8 cellular contexts compared by ENCODE assay signal in the genomic region with DNA sequence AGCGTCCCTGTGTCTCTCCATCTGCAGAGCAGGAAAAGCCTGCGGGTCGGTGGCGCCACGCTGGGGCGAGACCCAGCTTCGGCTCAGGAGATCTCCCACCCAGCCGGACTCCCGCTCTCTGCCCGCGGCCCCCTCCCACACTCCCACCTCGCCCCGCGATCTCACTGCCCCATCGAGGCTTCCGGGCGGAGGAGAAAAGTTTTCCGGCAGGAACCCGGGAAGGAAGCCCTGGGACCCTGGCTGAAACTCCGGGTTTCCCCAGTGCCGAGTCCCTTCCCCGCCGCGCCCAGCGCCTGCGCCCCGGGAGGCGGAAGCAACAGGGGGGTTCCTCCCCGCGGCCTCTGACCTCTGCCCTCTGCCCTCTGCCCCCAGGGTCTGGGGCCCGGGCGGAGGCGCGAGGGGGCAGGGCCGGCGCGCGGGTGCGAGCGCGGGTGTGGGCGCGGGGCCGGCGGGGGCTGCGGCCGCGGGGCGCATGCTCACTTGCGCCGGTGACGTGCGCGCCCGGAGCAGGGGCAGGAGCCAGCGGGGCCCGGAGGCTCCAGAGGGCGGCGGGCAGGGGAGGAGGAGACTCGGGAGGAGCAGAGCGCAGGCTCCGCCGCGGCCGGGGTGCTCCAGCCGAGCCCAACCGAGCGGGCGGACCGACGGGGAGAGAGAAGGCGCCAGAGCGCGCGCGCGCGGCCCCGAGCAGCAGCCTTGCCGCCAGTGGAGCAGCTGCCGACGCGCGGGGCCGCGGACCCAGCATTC. TPM values are rescaled to one million over a fixed set of nuclear protein-coding genes. Genes with fewer than 3 reads are reported as not detected.
A peak's percentile ranks its signal among the peaks of the same experiment; 100 is the strongest.
DNase-seq lines count a peak whose midpoint lies in the region; ATAC-seq and TF ChIP-seq lines count a peak whose summit lies in the region.

A gene (plus strand): TSS at position 541 of the 744 bp plus-strand sequence. CDS start 379 bp downstream, outside the sequence.

- DNase-seq in EH (ENCODE audit: low read depth) (peak; percentile 93), SJCRH30 (peak; percentile 88 to 90), foreskin fibroblast (peak; percentile 94 to 98), neural progenitor cell (ENCODE audit: low spot score) (peak; percentile 95), stomach (peak; percentile 92)
- DNase-seq in activated gamma-delta T cell treated with anti-CD3 and anti-CD28 coated beads, Interleukin-2, amount 50 U/mL, for 16 hours (ENCODE audit: low read depth), result peak; percentile 49

- H3K9me3 ChIP-seq in SJCRH30 (replicated peaks) (no peaks in the 10 kb centered on the region), neural progenitor cell (ENCODE audit: low read depth) (no peaks in the 10 kb centered on the region), stomach (no peaks in the 10 kb centered on the region)

- H4K20me1 ChIP-seq in KMS-11 (ENCODE audit: insufficient read depth) (no peaks in the 10 kb centered on the region), neural progenitor cell (ENCODE audit: low read depth) (peaks cover 37% of the 10 kb centered on the region)

- H3F3A ChIP-seq in neural progenitor cell (ENCODE audit: low read depth), result peaks cover 45% of the 10 kb centered on the region

- no peak for TF ChIP-seq POLR2A in stomach (IDR thresholded peaks at IDR 0.05)

- peaks cover 2% of the 10 kb centered on the region for H3K9me3 Mint-ChIP-seq in neural progenitor cell

- H3K36me3 ChIP-seq in KMS-11 (ENCODE audit: insufficient read depth) (no peaks in the 10 kb centered on the region), SJCRH30 (no peaks in the 10 kb centered on the region), neural progenitor cell (no peaks in the 10 kb centered on the region), stomach (no peaks in the 10 kb centered on the region)

- H3K4me1 Mint-ChIP-seq in neural progenitor cell, result peaks cover 44% of the 10 kb centered on the region

- H3K4me2 ChIP-seq in KMS-11, result peak within 1 kb of the TSS; percentile 57
- H3K4me2 ChIP-seq in neural progenitor cell, result peak within 1 kb of the TSS; percentile 80

- H3K36me3 Mint-ChIP-seq in neural progenitor cell, result no peaks in the 10 kb centered on the region

- no peak for TF ChIP-seq EP300 in stomach (IDR thresholded peaks at IDR 0.05)

- H3K4me1 ChIP-seq in KMS-11 (ENCODE audit: low read depth, poor library complexity, severe bottlenecking) (peaks cover 9% of the 10 kb centered on the region), SJCRH30 (peaks cover 18% of the 10 kb centered on the region), neural progenitor cell (peaks cover 34% of the 10 kb centered on the region), stomach (peaks cover 18 to 52% (median 41%) of the 10 kb centered on the region in 4 donors)

- H3K79me2 ChIP-seq in KMS-11 (ENCODE audit: insufficient read depth, low read depth) (peaks cover 28% of the 10 kb centered on the region), neural progenitor cell (ENCODE audit: low read depth) (peaks cover 43% of the 10 kb centered on the region)

- intact Hi-C loops in stomach (cut with DNase I; ENCODE audit: low total_unique reads), result no loop called here

- H3K4me3 ChIP-seq in KMS-11 (IDR thresholded peaks at IDR 0.05; ENCODE audit: insufficient read depth, low read depth, low read length) (no peak within 1 kb of the TSS), SJCRH30 (peak within 1 kb of the TSS; percentile 92), foreskin fibroblast (ENCODE audit: low read depth in 1 of 2, low read length in 2 of 2) (peak within 1 kb of the TSS; percentile 71 to 74), neural progenitor cell (peak within 1 kb of the TSS; percentile 98), stomach (peak within 1 kb of the TSS; percentile 67 to 89 (median 82))

- H3K27me3 ChIP-seq in KMS-11 (ENCODE audit: insufficient read depth, low read depth), result no peaks in the 10 kb centered on the region
- no peaks in the 10 kb centered on the region for H3K27me3 ChIP-seq in SJCRH30
- H3K27me3 ChIP-seq in neural progenitor cell, result peaks cover 6% of the 10 kb centered on the region
- H3K27me3 ChIP-seq in stomach, result no peaks in the 10 kb centered on the region

- peak within 1 kb of the TSS; percentile 24; the same call in 1 of the 2 replicates for H3K27ac ChIP-seq in KMS-11
- peak within 1 kb of the TSS; percentile 52; the same call in 1 of the 2 replicates for H3K27ac ChIP-seq in SJCRH30
- peak within 1 kb of the TSS; percentile 40 for H3K27ac ChIP-seq in neural progenitor cell
- H3K27ac ChIP-seq in stomach, result peak within 1 kb of the TSS; percentile 86 to 93 (median 91)

- ATAC-seq in GM21737 (IDR thresholded peaks at IDR 0.05; ENCODE audit: unreplicated experiment), result peak; percentile 76

- H2AFZ ChIP-seq in KMS-11 (ENCODE audit: low read depth) (peak within 1 kb of the TSS; percentile 66), neural progenitor cell (replicated peaks) (peak within 1 kb of the TSS; percentile 79)

- 0 to 1% (median 0%) methylated on average over 24 to 86 of the region's 86 CpGs for whole genome bisulfite sequencing in stomach, 5 donors

- no peak for TF ChIP-seq CTCF in KMS-11 (conservative IDR thresholded peaks at IDR 0.05; ENCODE audit: low read depth, low read length)
- no peak for TF ChIP-seq CTCF in foreskin fibroblast (IDR thresholded peaks at IDR 0.05; ENCODE audit: low read depth, low read length)
- no peak for TF ChIP-seq CTCF in neural progenitor cell (IDR thresholded peaks at IDR 0.05)
- TF ChIP-seq CTCF in stomach (IDR thresholded peaks at IDR 0.05), result no peak

- H3K27me3 Mint-ChIP-seq in neural progenitor cell (ENCODE audit: insufficient read depth, low read depth), result peaks cover 13% of the 10 kb centered on the region

- H3K27ac Mint-ChIP-seq in neural progenitor cell, result peak within 1 kb of the TSS; percentile 63

- H3K9ac ChIP-seq in KMS-11 (peak within 1 kb of the TSS; percentile 78), neural progenitor cell (peak within 1 kb of the TSS; percentile 55)

- H3K4me3 Mint-ChIP-seq in neural progenitor cell, result peak within 1 kb of the TSS; percentile 95

RNA-seq across cellular contexts. Expression of the gene that starts here (rescaled TPM):
- total RNA-seq in SJCRH30 (2014; rRNA removed; shearing (Covaris generic)), result 13.1 and 14.2 TPM in 2 replicates
- total RNA-seq in neural progenitor cell (ENCODE audit: low replicate concordance) (12.6 and 17.6 TPM in 2 replicates), stomach (10 to 100 TPM in 4 of 5 donors, 1 to 10 TPM in 1; 9.9 to 70.9 (median 17.8) TPM)
- 1 to 10 TPM; 1.1 to 2.5 (median 1.3) TPM for polyA plus RNA-seq in stomach

Comparison
In these comparisons a context has a peak if more than half of its experiments do, and no peak if none do; other contexts are left out.
1. H3K27ac ChIP-seq: peak in every context shown above with its lines; median percentile 91 in stomach; 52 in SJCRH30; 40 in neural progenitor cell; 24 in KMS-11.